In genomic region chr6:63154535-63154934, GRCh38 we compare ENCODE assay signal across 35 cellular contexts.
"Had no signal": no experiment of that assay in that cellular context is flagged by ENCODE, and none has a peak within 500 bp of the region (broad histone marks: within the 10 kb centered on the region; RNA-seq: fewer than 3 reads in every experiment).

No MANE protein-coding gene starts in this region.

- H3K9me3 ChIP-seq: MG63 had no signal

- H3K27me3 ChIP-seq: MG63 had no signal

- H3K4me3 ChIP-seq: MG63 had no signal

- H3K36me3 ChIP-seq: MG63 had no signal

- DNase-seq: Kasumi-1, MG63, MM.1S, MV-4-11, NCI-H1048, NCI-H1092, NCI-H1092 treated with DMSO at 0.1 percent for 48 hours, NCI-H1105, NCI-H1105 treated with DMSO at 0.1 percent for 48 hours, NCI-H1417, NCI-H1417 treated with DMSO at 0.1 percent for 48 hours, NCI-H1436, NCI-H1436 treated with DMSO at 0.1 percent for 48 hours, NCI-H146, NCI-H1694, NCI-H1694 treated with DMSO at 0.1 percent for 48 hours, NCI-H187, NCI-H187 treated with DMSO at 0.1 percent for 48 hours, NCI-H1930, NCI-H2029, NCI-H2029 treated with DMSO at 0.1 percent for 48 hours, NCI-H2081, NCI-H2081 treated with DMSO at 0.1 percent for 48 hours, NCI-H2107, NCI-H2171, NCI-H2171 treated with DMSO at 0.1 percent for 48 hours, NCI-H2227 treated with DMSO at 0.1 percent for 48 hours, NCI-H226, NCI-H345, NCI-H446, NCI-H446 treated with DMSO at 0.1 percent for 48 hours, NCI-H510A, NCI-H510A treated with DMSO at 0.1 percent for 48 hours, NCI-H524, NCI-H524 treated with DMSO at 0.1 percent for 48 hours had no signal
